Comparison of ENCODE assay signal across 15 cellular contexts in the genomic region with DNA sequence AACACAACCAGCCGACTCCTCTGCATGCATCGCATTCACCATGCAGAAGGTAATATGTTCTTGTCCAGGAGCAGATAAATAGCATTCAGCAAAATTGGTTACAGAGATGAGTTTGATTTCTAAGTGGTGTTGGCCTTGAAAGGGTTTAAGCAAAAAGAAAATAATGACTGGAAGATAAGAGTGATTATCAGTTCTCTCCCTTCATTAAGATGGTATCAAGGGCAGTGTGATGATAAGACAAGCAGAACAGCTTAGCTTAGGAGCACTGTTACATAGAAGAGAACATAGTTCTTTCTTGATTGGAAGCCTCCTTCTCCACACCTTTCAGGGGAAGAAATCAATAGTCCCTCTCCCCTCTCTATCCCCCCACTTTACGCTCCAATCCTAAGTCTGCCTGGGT.
"Had no signal": no experiment of that assay in that cellular context is flagged by ENCODE, and none has a peak within 500 bp of the region (broad histone marks: within the 10 kb centered on the region; RNA-seq: fewer than 3 reads in every experiment).

No MANE protein-coding gene starts in this region.

- H3K27ac Mint-ChIP-seq: activated naive CD8-positive, alpha-beta T cell treated with anti-CD3 and anti-CD28 coated beads, Interleukin-2, amount 10 ng/mL, durations not matched to agents 7 days and 5 days; naive thymus-derived CD8-positive, alpha-beta T cell; T-helper 2 cell treated with Interferon-gamma antibody and Interleukin-4, amounts not matched to agents 5 μg/mL and 100 μg/mL, for 36 hours had no signal

- DNase-seq: activated CD4-positive, CD25-positive, alpha-beta regulatory T cell treated with anti-CD3 and anti-CD28 coated beads, Interleukin-2, amount 50 U/mL, for 72 hours; activated CD8-positive, alpha-beta memory T cell treated with anti-CD3 and anti-CD28 coated beads, Interleukin-2, amount 50 U/mL, for 48 hours; activated naive CD8-positive, alpha-beta T cell treated with anti-CD3 and anti-CD28 coated beads, Interleukin-2, amount 10 ng/mL, durations not matched to agents 7 days and 5 days; activated T-cell treated with anti-CD3 and anti-CD28 coated beads, Interleukin-2, amount 50 U/mL, for 4 hours; amygdala; kidney; naive thymus-derived CD8-positive, alpha-beta T cell; ovary; stimulated activated naive CD8-positive, alpha-beta T cell treated with anti-CD3 and anti-CD28 coated beads, Interleukin-15, Interleukin-2, amounts not matched to agents 100 U/mL and 50 U/mL, for 24 hours; substantia nigra; thyroid gland had no signal

- H3K9me3 Mint-ChIP-seq: activated naive CD8-positive, alpha-beta T cell treated with anti-CD3 and anti-CD28 coated beads, Interleukin-2, amount 10 ng/mL, durations not matched to agents 7 days and 5 days; activated T-cell treated with anti-CD3 and anti-CD28 coated beads, Interleukin-2, amount 50 U/mL, for 4 hours; naive thymus-derived CD8-positive, alpha-beta T cell; T-helper 2 cell treated with Interferon-gamma antibody and Interleukin-4, amounts not matched to agents 5 μg/mL and 100 μg/mL, for 36 hours had no signal

- H3K27me3 Mint-ChIP-seq: activated naive CD8-positive, alpha-beta T cell treated with anti-CD3 and anti-CD28 coated beads, Interleukin-2, amount 10 ng/mL, durations not matched to agents 7 days and 5 days; naive thymus-derived CD8-positive, alpha-beta T cell had no signal

- ATAC-seq: naive thymus-derived CD8-positive, alpha-beta T cell had no signal

- H3K4me3 Mint-ChIP-seq: activated naive CD4-positive, alpha-beta T cell treated with anti-CD3 and anti-CD28 coated beads for 36 hours; activated naive CD8-positive, alpha-beta T cell treated with anti-CD3 and anti-CD28 coated beads, Interleukin-2, amount 10 ng/mL, durations not matched to agents 7 days and 5 days; activated T-cell treated with anti-CD3 and anti-CD28 coated beads, Interleukin-2, amount 50 U/mL, for 4 hours; naive thymus-derived CD8-positive, alpha-beta T cell; T-helper 2 cell treated with Interferon-gamma antibody and Interleukin-4, amounts not matched to agents 5 μg/mL and 100 μg/mL, for 36 hours had no signal

- H3K9me3 ChIP-seq: lower lobe of right lung, ovary, prostate gland, thyroid gland had no signal
